In genomic region chr2:159506179-159506578, GRCh38 we compare ENCODE assay signal across 15 cellular contexts.
"Had no signal": no experiment of that assay in that cellular context is flagged by ENCODE, and none has a peak within 500 bp of the region (broad histone marks: within the 10 kb centered on the region; RNA-seq: fewer than 3 reads in every experiment).

No MANE protein-coding gene starts in this region.

- H3K27ac ChIP-seq: sigmoid colon, thyroid gland had no signal

- H3K9me3 ChIP-seq: sigmoid colon, thyroid gland had no signal

- H3K27me3 Mint-ChIP-seq: activated CD4-positive, alpha-beta T cell treated with anti-CD3 and anti-CD28 coated beads, Interleukin-2, amount 10 ng/mL, durations not matched to agents 7 days and 5 days; activated naive CD8-positive, alpha-beta T cell treated with anti-CD3 and anti-CD28 coated beads, Interleukin-2, amount 10 ng/mL, durations not matched to agents 7 days and 5 days; stimulated activated naive B cell treated with anti-CD40 and anti-IgM and Interleukin-4, amounts not matched to agents 10 μg/mL and 1 μg/mL and 100 μg/mL, for 72 hours had no signal

- H3K27me3 ChIP-seq: sigmoid colon, thyroid gland had no signal

- H3K4me3 ChIP-seq: sigmoid colon, thyroid gland had no signal

- FAIRE-seq: urothelium cell line had no signal

- H3K4me3 Mint-ChIP-seq: activated CD4-positive, alpha-beta T cell treated with anti-CD3 and anti-CD28 coated beads, Interleukin-2, amount 10 ng/mL, durations not matched to agents 7 days and 5 days; activated naive CD8-positive, alpha-beta T cell treated with anti-CD3 and anti-CD28 coated beads, Interleukin-2, amount 10 ng/mL, durations not matched to agents 7 days and 5 days; activated T-helper 1 cell treated with anti-CD3 and anti-CD28 coated beads, Interleukin-12 subunit alpha, Interleukin-12 subunit beta, Interleukin-2, Interleukin-4 antibody, amounts not matched to agents 30 ng/mL and 10 ng/mL and 1 ng/mL, durations not matched to agents 14 hours and 24 hours and 36 hours; nephron; stimulated activated naive B cell treated with anti-CD40 and anti-IgM and Interleukin-4, amounts not matched to agents 10 μg/mL and 1 μg/mL and 100 μg/mL, for 72 hours had no signal

- DNase-seq: activated CD4-positive, alpha-beta T cell treated with anti-CD3 and anti-CD28 coated beads, Interleukin-2, amount 10 ng/mL, durations not matched to agents 7 days and 5 days; activated naive CD4-positive, alpha-beta T cell; activated naive CD8-positive, alpha-beta T cell treated with anti-CD3 and anti-CD28 coated beads, Interleukin-2, amount 10 ng/mL, durations not matched to agents 7 days and 5 days; anterior cingulate cortex; left ventricle myocardium superior; mesenchymal stem cell; occipital lobe; sigmoid colon; stimulated activated CD4-positive, alpha-beta T cell treated with anti-CD3 and anti-CD28 coated beads, Interleukin-12 subunit alpha, Interleukin-12 subunit beta, amount 100 ng/mL, for 4 hours; stimulated activated CD4-positive, alpha-beta T cell treated with anti-CD3 and anti-CD28 coated beads, Interleukin-2, amount 100 ng/mL, for 24 hours; stimulated activated naive B cell treated with anti-CD40 and anti-IgM and Interleukin-4, amounts not matched to agents 10 μg/mL and 1 μg/mL and 100 μg/mL, for 72 hours; thyroid gland had no signal

- ATAC-seq: left ventricle myocardium superior; stimulated activated naive B cell treated with anti-CD40 and anti-IgM and Interleukin-4, amounts not matched to agents 10 μg/mL and 1 μg/mL and 100 μg/mL, for 72 hours had no signal

- H3K4me1 Mint-ChIP-seq: nephron had no signal

- H3K9me3 Mint-ChIP-seq: activated T-helper 1 cell treated with anti-CD3 and anti-CD28 coated beads, Interleukin-12 subunit alpha, Interleukin-12 subunit beta, Interleukin-2, Interleukin-4 antibody, amounts not matched to agents 30 ng/mL and 10 ng/mL and 1 ng/mL, durations not matched to agents 14 hours and 24 hours and 36 hours had no signal

- H3K36me3 ChIP-seq: sigmoid colon, thyroid gland had no signal

- H3K27ac Mint-ChIP-seq: activated CD4-positive, alpha-beta T cell treated with anti-CD3 and anti-CD28 coated beads, Interleukin-2, amount 10 ng/mL, durations not matched to agents 7 days and 5 days; activated naive CD8-positive, alpha-beta T cell treated with anti-CD3 and anti-CD28 coated beads, Interleukin-2, amount 10 ng/mL, durations not matched to agents 7 days and 5 days; activated T-helper 1 cell treated with anti-CD3 and anti-CD28 coated beads, Interleukin-12 subunit alpha, Interleukin-12 subunit beta, Interleukin-2, Interleukin-4 antibody, amounts not matched to agents 30 ng/mL and 10 ng/mL and 1 ng/mL, durations not matched to agents 14 hours and 24 hours and 36 hours; stimulated activated naive B cell treated with anti-CD40 and anti-IgM and Interleukin-4, amounts not matched to agents 10 μg/mL and 1 μg/mL and 100 μg/mL, for 72 hours had no signal
